24 cellular contexts compared by ENCODE assay signal in the genomic region with DNA sequence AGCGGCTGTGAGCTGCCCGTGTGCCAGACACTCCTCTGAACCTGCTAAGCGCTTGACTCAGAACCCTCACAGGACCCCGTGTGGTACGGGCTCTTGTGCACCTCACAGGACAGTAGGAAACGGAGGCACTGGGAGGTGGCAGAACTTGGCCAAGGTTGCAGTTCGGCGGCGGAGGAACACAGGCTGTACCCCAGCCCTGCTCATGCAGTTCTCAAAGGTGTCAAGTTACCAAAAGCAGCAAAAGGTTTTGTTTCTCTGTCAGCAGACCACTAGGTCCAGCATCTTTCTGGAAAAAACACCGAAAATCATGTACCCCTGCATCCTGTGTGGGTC. TPM values are rescaled to one million over a fixed set of nuclear protein-coding genes. Genes with fewer than 3 reads are reported as not detected.
A peak's percentile ranks its signal among the peaks of the same experiment; 100 is the strongest.
DNase-seq lines count a peak whose midpoint lies in the region; ATAC-seq and TF ChIP-seq lines count a peak whose summit lies in the region.
"Had no signal": no experiment of that assay in that cellular context is flagged by ENCODE, and none has a peak within 500 bp of the region (broad histone marks: within the 10 kb centered on the region; RNA-seq: fewer than 3 reads in every experiment).

No MANE protein-coding gene starts in this region.

- H3K36me3 Mint-ChIP-seq in CD4-positive, alpha-beta T cell (ENCODE audit: low read depth) = no peaks in the 10 kb centered on the region

- H3K27ac ChIP-seq in HUES48 (ENCODE audit: low read depth, low read length) = no peak overlapping the region
- no peak overlapping the region for H3K27ac ChIP-seq in parathyroid adenoma
- no peak overlapping the region for H3K27ac ChIP-seq in CD4-positive, alpha-beta T cell (ENCODE audit: low read depth, low read length)
- H3K27ac ChIP-seq: epithelial cell of prostate had no signal

- peaks cover 42% of the 10 kb centered on the region for H3K4me1 Mint-ChIP-seq in CD4-positive, alpha-beta T cell (ENCODE audit: low read depth)
- H3K4me1 Mint-ChIP-seq: nephron had no signal

- H3K4me1 ChIP-seq in HUES48 (ENCODE audit: control insufficient read depth, insufficient read depth, low read length) (peaks cover 7% of the 10 kb centered on the region; the same call in 1 of the 2 replicates), parathyroid adenoma (no peaks in the 10 kb centered on the region)

- DNase-seq in EH (ENCODE audit: low read depth) (peak; percentile 35), fibroblast of mammary gland (ENCODE audit: low read depth) (peak; percentile 14), posterior cingulate gyrus (no peak)
- no peak for DNase-seq in CD4-positive, alpha-beta T cell
- DNase-seq: activated naive CD8-positive, alpha-beta T cell treated with anti-CD3 and anti-CD28 coated beads, Interleukin-2, amount 50 U/mL, for 24 hours; central memory CD4-positive, alpha-beta T cell; DND-41; Kasumi-1; midbrain; NCI-H1105; NCI-H2107; NCI-H82; SHP77; stimulated activated CD8-positive, alpha-beta memory T cell treated with anti-CD3 and anti-CD28 coated beads, Interleukin-4, amount 100 ng/mL, for 48 hours had no signal

- intact Hi-C loops in posterior cingulate gyrus (cut with DNase I) = no loop called here
- intact Hi-C loops in CD4-positive, alpha-beta T cell (cut with DNase I, micrococcal nuclease) = loop anchor here in 1 of 2 experiments (2.0 kb wide), 1 partner anchor 26 kb away; no protein-coding TSS in a partner anchor

- POLR2A ChIA-PET in CD4-positive, alpha-beta T cell (lab: Charles Lee) = no interaction called here

- peaks cover 14% of the 10 kb centered on the region for H3K27me3 ChIP-seq in HUES48 (ENCODE audit: control insufficient read depth, insufficient read depth, low read length)
- no peaks in the 10 kb centered on the region for H3K27me3 ChIP-seq in parathyroid adenoma (ENCODE audit: control insufficient read depth, insufficient read depth, low read length)
- no peaks in the 10 kb centered on the region for H3K27me3 ChIP-seq in CD4-positive, alpha-beta T cell (ENCODE audit: control insufficient read depth, insufficient read depth, low read length)

- H3K36me3 ChIP-seq in HUES48 (ENCODE audit: control insufficient read depth, insufficient read depth, low read length) = no peaks in the 10 kb centered on the region
- no peaks in the 10 kb centered on the region for H3K36me3 ChIP-seq in parathyroid adenoma (ENCODE audit: control insufficient read depth, insufficient read depth, low read length)

- CTCF ChIA-PET in CD4-positive, alpha-beta T cell (lab: Charles Lee) = interaction anchor here (0.7 kb wide), 1 partner anchor 58 kb away, joined by 3 read pairs; no protein-coding TSS in a partner anchor

- H3K9me3 Mint-ChIP-seq in CD4-positive, alpha-beta T cell = peaks cover 2% of the 10 kb centered on the region
- H3K9me3 Mint-ChIP-seq: activated naive CD8-positive, alpha-beta T cell treated with anti-CD3 and anti-CD28 coated beads, Interleukin-2, amount 50 U/mL, for 24 hours had no signal

- H3K4me2 ChIP-seq in parathyroid adenoma (ENCODE audit: low read length) = no peak overlapping the region

- no peak overlapping the region for H3K9ac ChIP-seq in HUES48 (ENCODE audit: low read depth, low read length)
- H3K9ac ChIP-seq in parathyroid adenoma = no peak overlapping the region

- ATAC-seq in GM21825 (IDR thresholded peaks at IDR 0.05; ENCODE audit: unreplicated experiment) = no peak
- no peak for ATAC-seq in GM18858 (IDR thresholded peaks at IDR 0.05; ENCODE audit: unreplicated experiment)
- ATAC-seq in CD4-positive, alpha-beta T cell (ENCODE audit: poor library complexity) = no peak
- ATAC-seq: activated naive CD8-positive, alpha-beta T cell treated with anti-CD3 and anti-CD28 coated beads, Interleukin-2, amount 50 U/mL, for 24 hours; HCT116; left lobe of liver had no signal

- H3K9me3 ChIP-seq in HUES48 (ENCODE audit: control insufficient read depth, insufficient read depth, low read length) (no peaks in the 10 kb centered on the region), parathyroid adenoma (ENCODE audit: control insufficient read depth, low read length) (no peaks in the 10 kb centered on the region)
- H3K9me3 ChIP-seq in CD4-positive, alpha-beta T cell (ENCODE audit: control insufficient read depth, low read length) = no peaks in the 10 kb centered on the region

- H3K79me2 ChIP-seq in parathyroid adenoma = no peaks in the 10 kb centered on the region

- no peak overlapping the region for H3K27ac Mint-ChIP-seq in CD4-positive, alpha-beta T cell
- H3K27ac Mint-ChIP-seq: activated naive CD8-positive, alpha-beta T cell treated with anti-CD3 and anti-CD28 coated beads, Interleukin-2, amount 50 U/mL, for 24 hours; nephron; progenitor cell of endocrine pancreas had no signal

- peak overlapping the region; percentile 72 for H2AFZ ChIP-seq in parathyroid adenoma

- peak overlapping the region; percentile 39 for H3K4me3 ChIP-seq in HUES48 (ENCODE audit: low read depth, low read length)
- no peak overlapping the region for H3K4me3 ChIP-seq in fibroblast of mammary gland (ENCODE audit: control insufficient read depth, low read depth, low read length)
- no peak overlapping the region for H3K4me3 ChIP-seq in parathyroid adenoma (ENCODE audit: low read depth, low read length)

- TF ChIP-seq CTCF in fibroblast of mammary gland (conservative IDR thresholded peaks at IDR 0.05; ENCODE audit: control insufficient read depth, insufficient read depth, low read depth, low read length) (no peak), parathyroid adenoma (IDR thresholded peaks at IDR 0.05) (no peak)
- TF ChIP-seq CTCF in CD4-positive, alpha-beta T cell (IDR thresholded peaks at IDR 0.05) = no peak

- no peak overlapping the region for H3K4me3 Mint-ChIP-seq in CD4-positive, alpha-beta T cell
- H3K4me3 Mint-ChIP-seq: activated naive CD8-positive, alpha-beta T cell treated with anti-CD3 and anti-CD28 coated beads, Interleukin-2, amount 50 U/mL, for 24 hours; nephron had no signal

- H3K27me3 Mint-ChIP-seq in CD4-positive, alpha-beta T cell = no peaks in the 10 kb centered on the region
- H3K27me3 Mint-ChIP-seq: activated naive CD8-positive, alpha-beta T cell treated with anti-CD3 and anti-CD28 coated beads, Interleukin-2, amount 50 U/mL, for 24 hours; progenitor cell of endocrine pancreas had no signal

RNA-seq across cellular contexts. Expression of a gene that starts 21.6 kb away (rescaled TPM):
- under 1 TPM; 0.47 to 0.52 TPM for total RNA-seq in CD4-positive, alpha-beta T cell
- total RNA-seq: left lobe of liver, progenitor cell of endocrine pancreas, ureter had no signal

RNA-seq across cellular contexts. Expression of a gene that starts 34.1 kb away (rescaled TPM):
- 10 to 100 TPM; 68.4 to 69.4 TPM for total RNA-seq in CD4-positive, alpha-beta T cell

Comparison
In these comparisons a context has a peak if more than half of its experiments do, and no peak if none do; other contexts are left out.
1. DNase-seq: peak in EH (single experiment) and fibroblast of mammary gland (single experiment); none in posterior cingulate gyrus (0 of 10) and CD4-positive, alpha-beta T cell (0 of 10).